ENCODE assay signal across 1 cellular context in genomic region chr1:207049974-207050391, GRCh38.
TF ChIP-seq lines count a peak whose summit lies in the region.

No MANE protein-coding gene starts in this region.

TF ChIP-seq in WTC11, 78 proteins besides CTCF, POLR2A, EP300 and RAD21 (continued from another document):
- TF ChIP-seq, protein P1, sequence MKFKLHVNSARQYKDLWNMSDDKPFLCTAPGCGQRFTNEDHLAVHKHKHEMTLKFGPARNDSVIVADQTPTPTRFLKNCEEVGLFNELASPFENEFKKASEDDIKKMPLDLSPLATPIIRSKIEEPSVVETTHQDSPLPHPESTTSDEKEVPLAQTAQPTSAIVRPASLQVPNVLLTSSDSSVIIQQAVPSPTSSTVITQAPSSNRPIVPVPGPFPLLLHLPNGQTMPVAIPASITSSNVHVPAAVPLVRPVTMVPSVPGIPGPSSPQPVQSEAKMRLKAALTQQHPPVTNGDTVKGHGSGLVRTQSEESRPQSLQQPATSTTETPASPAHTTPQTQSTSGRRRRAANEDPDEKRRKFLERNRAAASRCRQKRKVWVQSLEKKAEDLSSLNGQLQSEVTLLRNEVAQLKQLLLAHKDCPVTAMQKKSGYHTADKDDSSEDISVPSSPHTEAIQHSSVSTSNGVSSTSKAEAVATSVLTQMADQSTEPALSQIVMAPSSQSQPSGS (CRISPR knock-in tag; IDR thresholded peaks at IDR 0.05; ENCODE audit: borderline replicate concordance, low read depth), result no peak
- TF ChIP-seq, protein P2, sequence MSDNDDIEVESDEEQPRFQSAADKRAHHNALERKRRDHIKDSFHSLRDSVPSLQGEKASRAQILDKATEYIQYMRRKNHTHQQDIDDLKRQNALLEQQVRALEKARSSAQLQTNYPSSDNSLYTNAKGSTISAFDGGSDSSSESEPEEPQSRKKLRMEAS (CRISPR knock-in tag; IDR thresholded peaks at IDR 0.05), result no peak
